8 cellular contexts compared by ENCODE assay signal in the genomic region with DNA sequence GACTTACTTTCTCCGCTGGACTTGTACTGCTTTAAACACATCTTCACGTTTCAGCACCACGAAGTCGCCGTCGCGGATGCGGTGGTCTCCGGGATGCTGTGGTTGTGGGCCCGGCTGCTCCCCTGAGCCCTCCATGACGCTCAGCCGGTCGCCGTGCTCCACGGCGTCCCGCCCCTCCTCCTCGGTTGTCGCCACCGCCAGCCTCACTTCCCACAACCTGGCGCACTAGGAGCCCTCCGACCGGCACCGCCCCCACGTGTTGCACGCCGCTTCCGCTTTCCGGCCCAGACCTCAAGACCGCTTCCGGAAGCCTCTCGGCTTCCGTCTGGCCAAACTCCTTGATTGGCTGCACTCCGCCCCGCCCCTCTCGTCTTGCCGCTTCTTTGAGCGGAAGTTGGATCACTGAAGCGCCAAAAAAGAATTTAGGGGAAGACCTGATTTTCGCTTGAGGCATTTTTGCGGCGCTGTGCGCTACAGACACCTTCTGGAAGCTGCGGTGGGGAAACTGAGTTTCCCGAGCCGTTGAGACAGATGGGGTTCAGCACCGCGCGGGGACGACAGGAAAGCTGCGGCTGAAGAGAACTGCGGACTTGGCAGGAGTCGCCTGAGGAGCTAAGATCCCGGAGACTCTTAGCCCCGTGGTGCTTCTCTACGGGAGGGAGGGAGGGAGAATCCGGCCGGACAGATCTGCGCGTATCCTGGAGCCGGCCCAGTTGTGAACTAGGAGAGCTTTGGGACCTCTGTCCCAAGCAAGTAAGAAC. TPM values are rescaled to one million over a fixed set of nuclear protein-coding genes. Genes with fewer than 3 reads are reported as not detected.
DNase-seq lines count a peak whose midpoint lies in the region; ATAC-seq, FAIRE-seq and TF ChIP-seq lines count a peak whose summit lies in the region.

Gene MCM8 (plus strand): TSS at position 382 of the 761 bp plus-strand sequence. CDS start 1,364 bp downstream, outside the sequence.
Gene TRMT6 (minus strand): TSS at position 263 of the 761 bp plus-strand sequence. CDS start 128 bp downstream, at position 135.

- intact Hi-C loops in left ventricle myocardium superior (cut with micrococcal nuclease), result no loop called here
- intact Hi-C loops in prostate gland (cut with DNase I), result no loop called here

- DNase-seq in NCI-H187 (lab: John Stamatoyannopoulos, UW) (peak; percentile 89 to 96), T-helper 17 cell (peak; percentile 91 to 95 (median 92)), amygdala (lab: John Stamatoyannopoulos, UW) (peak; percentile 44 to 97 (median 90)), left ventricle myocardium superior (peak; percentile 97), prostate gland (ENCODE audit: low spot score) (peak; percentile 96), urothelium cell line (ENCODE audit: low spot score) (peak; percentile 95)

- no peak for TF ChIP-seq POLR2A in prostate gland (IDR thresholded peaks at IDR 0.05)

- no peaks in the 10 kb centered on the region for H3K36me3 ChIP-seq in prostate gland

- H3K27me3 ChIP-seq in prostate gland (replicated peaks; ENCODE audit: insufficient read depth), result no peaks in the 10 kb centered on the region

- peak within 1 kb of the TSS; percentile 70 to 73 for H3K27ac ChIP-seq in prostate gland

- H3K36me3 Mint-ChIP-seq in T-helper 17 cell (ENCODE audit: low read depth), result peaks cover 2% of the 10 kb centered on the region

- H3K4me1 Mint-ChIP-seq in T-helper 17 cell, result peaks cover 31% of the 10 kb centered on the region

- peak within 1 kb of the TSS; percentile 98 for H3K4me3 Mint-ChIP-seq in T-helper 17 cell

- no peaks in the 10 kb centered on the region for H3K9me3 ChIP-seq in T-helper 17 cell (ENCODE audit: control insufficient read depth, low read length, poor library complexity, severe bottlenecking)
- no peaks in the 10 kb centered on the region for H3K9me3 ChIP-seq in prostate gland

- H3K27me3 Mint-ChIP-seq in T-helper 17 cell, result no peaks in the 10 kb centered on the region

- FAIRE-seq in urothelium cell line (lab: Jason Lieb, UNC), result peak; percentile 61

- peaks cover 7% of the 10 kb centered on the region for H3K4me1 ChIP-seq in prostate gland (replicated peaks)

- under 1% methylated on average over 57 of the region's 61 CpGs for WGBS in prostate gland

- H3K4me3 ChIP-seq in prostate gland, result peak within 1 kb of the TSS; percentile 56 to 72

- H3K27ac Mint-ChIP-seq in T-helper 17 cell, result peak within 1 kb of the TSS; percentile 95

- peak in 1 of 4 experiments; percentile 20 for TF ChIP-seq CTCF in prostate gland (IDR thresholded peaks at IDR 0.05)

- ATAC-seq in GM18502 (IDR thresholded peaks at IDR 0.05; ENCODE audit: poor library complexity, unreplicated experiment) (peak; percentile 97), HG02943 (IDR thresholded peaks at IDR 0.05; ENCODE audit: low read depth, unreplicated experiment) (peak; percentile 99), T-helper 17 cell (peak; percentile 98), left ventricle myocardium superior (peak; percentile 100)

RNA-seq across cellular contexts. Expression of gene MCM8, which starts in this region (rescaled TPM):
- total RNA-seq in T-helper 17 cell (1 to 10 TPM; 2.8 to 3.4 TPM), left ventricle myocardium superior (6.7 TPM), prostate gland (10 to 100 TPM in 1 of 2 donors, 1 to 10 TPM in 1; 8.4 to 13.0 TPM)

RNA-seq across cellular contexts. Expression of gene TRMT6, which starts in this region (rescaled TPM):
- total RNA-seq in T-helper 17 cell (10 to 100 TPM; 12.8 to 14.6 TPM), left ventricle myocardium superior (7.1 TPM), prostate gland (10 to 100 TPM in 1 of 2 donors, 1 to 10 TPM in 1; 8.3 to 14.8 TPM)

Comparison
In these comparisons a context has a peak if more than half of its experiments do, and no peak if none do; other contexts are left out.
1. Peak in every context shown above with its lines: DNase-seq, ATAC-seq, H3K4me3 ChIP-seq and H3K27ac ChIP-seq.